In genomic region chr5:154181156-154181555, GRCh38 we compare ENCODE assay signal across 23 cellular contexts. TPM values are rescaled to one million over a fixed set of nuclear protein-coding genes. Genes with fewer than 3 reads are reported as not detected.
DNase-seq lines count a peak whose midpoint lies in the region; ATAC-seq, FAIRE-seq and TF ChIP-seq lines count a peak whose summit lies in the region.
"Had no signal": no experiment of that assay in that cellular context is flagged by ENCODE, and none has a peak within 500 bp of the region (broad histone marks: within the 10 kb centered on the region; RNA-seq: fewer than 3 reads in every experiment).

No MANE protein-coding gene starts in this region.

- H3K9me3 Mint-ChIP-seq in GM23338 = no peaks in the 10 kb centered on the region
- H3K9me3 Mint-ChIP-seq: CD4-positive, CD25-positive, alpha-beta regulatory T cell; CD8-positive, alpha-beta T cell; H9; HFFc6 had no signal

- H3K79me2 ChIP-seq in GM23338 (replicated peaks; ENCODE audit: insufficient read depth) (no peaks in the 10 kb centered on the region), OCI-LY7 (ENCODE audit: insufficient read depth, low read depth, low read length) (no peaks in the 10 kb centered on the region)

- no peak overlapping the region for H3K4me3 Mint-ChIP-seq in GM23338
- H3K4me3 Mint-ChIP-seq: B cell; CD4-positive, CD25-positive, alpha-beta regulatory T cell; CD8-positive, alpha-beta T cell; H9; HFFc6 had no signal

- ATAC-seq in GM23338 (no peak), left colon (peak; percentile 94)
- ATAC-seq: CD8-positive, alpha-beta T cell; GM12878; HCT116 had no signal

- no peak for TF ChIP-seq POLR2A in transverse colon (IDR thresholded peaks at IDR 0.05)

- peak overlapping the region; percentile 52 for H3K4me2 ChIP-seq in GM23338
- H3K4me2 ChIP-seq in OCI-LY7 (ENCODE audit: low read length) = no peak overlapping the region
- H3K4me2 ChIP-seq: BLaER1 had no signal

- BruUV-seq in OCI-LY7 (replicated peaks; lab: Mats Ljungman, UMichigan) = no TSS peak

- H3K36me3 Mint-ChIP-seq in GM23338 (ENCODE audit: low read depth) = no peaks in the 10 kb centered on the region
- H3K36me3 Mint-ChIP-seq: CD8-positive, alpha-beta T cell had no signal

- H3K4me3 ChIP-seq in GM23338 (no peak overlapping the region), transverse colon (no peak overlapping the region), OCI-LY7 (ENCODE audit: low read depth, low read length, poor library complexity, severe bottlenecking) (no peak overlapping the region)
- H3K4me3 ChIP-seq: BLaER1, GM12878, GM23248 had no signal

- TF ChIP-seq EP300 in transverse colon (IDR thresholded peaks at IDR 0.05; ENCODE audit: low read depth) = no peak

- no peaks in the 10 kb centered on the region for H3F3A ChIP-seq in GM23338 (replicated peaks; ENCODE audit: low read depth)

- H3K27ac ChIP-seq in GM23338 (ENCODE audit: low read depth) = no peak overlapping the region
- 0 out of 2 replicates have a peak overlapping the region, but pooled peaks have one; percentile 76 for H3K27ac ChIP-seq in VCaP
- peak overlapping the region; percentile 26 to 62 (median 32) for H3K27ac ChIP-seq in transverse colon
- no peak overlapping the region for H3K27ac ChIP-seq in OCI-LY7 (ENCODE audit: low read depth, low read length, poor library complexity, severe bottlenecking)
- H3K27ac ChIP-seq: BLaER1, C4-2B, GM23248 had no signal

- H2AFZ ChIP-seq in GM23338 = peak overlapping the region; percentile 19; the same call in 1 of the 2 replicates
- no peak overlapping the region for H2AFZ ChIP-seq in OCI-LY7 (ENCODE audit: low read length)

- no peak for TF ChIP-seq CTCF in GM23338 (conservative IDR thresholded peaks at IDR 0.05; ENCODE audit: low read depth in 2 of 2)
- TF ChIP-seq CTCF in VCaP (conservative IDR thresholded peaks at IDR 0.05) = no peak
- no peak for TF ChIP-seq CTCF in transverse colon (IDR thresholded peaks at IDR 0.05)
- no peak for TF ChIP-seq CTCF in OCI-LY7 (conservative IDR thresholded peaks at IDR 0.05; ENCODE audit: low read length)

- H3K9me2 ChIP-seq in GM23338 (ENCODE audit: insufficient read depth) (no peaks in the 10 kb centered on the region), OCI-LY7 (ENCODE audit: insufficient read depth, low read length) (no peaks in the 10 kb centered on the region)

- FAIRE-seq in urothelium cell line (lab: Jason Lieb, UNC) = no peak
- FAIRE-seq: A204.1, GM12878, GM19239 had no signal

- H3K4me1 ChIP-seq in GM23338 (ENCODE audit: insufficient read depth) (peaks cover 12% of the 10 kb centered on the region; the same call in 1 of the 2 replicates), transverse colon (peaks cover 0 to 14% (median 3%) of the 10 kb centered on the region in 4 donors), OCI-LY7 (ENCODE audit: insufficient read depth, low read length, poor library complexity, severe bottlenecking) (no peaks in the 10 kb centered on the region)
- H3K4me1 ChIP-seq: BLaER1, Caco-2 had no signal

- H3K36me3 ChIP-seq in GM23338 (ENCODE audit: insufficient read depth) (no peaks in the 10 kb centered on the region), transverse colon (no peaks in the 10 kb centered on the region), OCI-LY7 (ENCODE audit: insufficient read depth, low read length) (no peaks in the 10 kb centered on the region)
- H3K36me3 ChIP-seq: BLaER1 had no signal

- H3K9me3 ChIP-seq in transverse colon (no peaks in the 10 kb centered on the region), OCI-LY7 (ENCODE audit: low read length) (no peaks in the 10 kb centered on the region)
- H3K9me3 ChIP-seq: BLaER1, Caco-2 had no signal

- H3K4me1 Mint-ChIP-seq in GM23338 = peaks cover 10% of the 10 kb centered on the region

- 57 to 63% methylated on average over 1 of the region's 1 CpG for WGBS in transverse colon (ENCODE audit: low coverage in 1 of 2), 2 donors

- H3K27me3 Mint-ChIP-seq in GM23338 (ENCODE audit: insufficient read depth, low read depth, poor library complexity) = no peaks in the 10 kb centered on the region

- intact Hi-C loops in left colon (cut with DNase I, micrococcal nuclease) (loop anchor here in 1 of 2 donors (5.0 to 10.0 kb wide), 3 partner anchors 109 to 224 kb away; no protein-coding TSS in a partner anchor), transverse colon (cut with DNase I; ENCODE audit: low total_unique reads) (loop anchor here (5.0 kb wide), 1 partner anchor 109 kb away; no protein-coding TSS in a partner anchor), OCI-LY7 (cut with micrococcal nuclease; ENCODE audit: unreplicated experiment) (loop anchor here (2.0 to 5.0 kb wide), 2 partner anchors 206 to 221 kb away; no protein-coding TSS in a partner anchor)

- POLR2A ChIA-PET in OCI-LY7 (lab: Charles Lee) = interaction anchor here (0.6 to 1.2 kb wide), 2 partner anchors 8 to 540 kb away, joined by 3 read pairs; no protein-coding TSS in a partner anchor

- DNase-seq in GM23338 (ENCODE audit: low spot score) = no peak
- DNase-seq in left colon = no peak
- DNase-seq in transverse colon = peak; percentile 43
- no peak for DNase-seq in urothelium cell line (ENCODE audit: low spot score)
- no peak for DNase-seq in OCI-LY7 (ENCODE audit: low spot score)
- DNase-seq in iPS-NIHi11 (ENCODE audit: low spot score) = no peak
- DNase-seq: Caco-2; CD4-positive, CD25-positive, alpha-beta regulatory T cell; CD8-positive, alpha-beta T cell; DMS79; EL; GDM1; GM23248; H9; HFFc6 had no signal

- CTCF ChIA-PET in OCI-LY7 (lab: Charles Lee; ENCODE audit: unreplicated experiment) = interaction anchor here (1.3 kb wide), 1 partner anchor 8 kb away, joined by 4 read pairs; no protein-coding TSS in a partner anchor

- H3K27me3 ChIP-seq in GM23338 (ENCODE audit: insufficient read depth) = no peaks in the 10 kb centered on the region
- H3K27me3 ChIP-seq in transverse colon = no peaks in the 10 kb centered on the region
- H3K27me3 ChIP-seq: BLaER1 had no signal

- in situ Hi-C loops in transverse colon (cut with MboI; ENCODE audit: low pct_ligation_motif_present in 1 of 4, low pct_unique_long_range_greater_than_20kb in 1 of 4, low sequenced_read_pairs in 3 of 4) = loop anchor here in 3 of 4 donors (10.0 to 25.0 kb wide), 4 partner anchors 96 to 231 kb away; no protein-coding TSS in a partner anchor

- H3K27ac Mint-ChIP-seq in GM23338 = no peak overlapping the region
- H3K27ac Mint-ChIP-seq: B cell; CD4-positive, CD25-positive, alpha-beta regulatory T cell; CD8-positive, alpha-beta T cell; H9; HFFc6 had no signal

- H4K20me1 ChIP-seq in GM23338 (replicated peaks; ENCODE audit: insufficient read depth) = no peaks in the 10 kb centered on the region
- H4K20me1 ChIP-seq in OCI-LY7 (ENCODE audit: insufficient read depth, low read length) = no peaks in the 10 kb centered on the region
- H4K20me1 ChIP-seq: BLaER1 had no signal

TF ChIP-seq in GM23338, 12 proteins besides CTCF, POLR2A, EP300 and RAD21:
- no peak for TF ChIP-seq ETS1 (IDR thresholded peaks at IDR 0.05)

RNA-seq across cellular contexts. Expression of gene GALNT10, which starts 9.4 kb away (rescaled TPM):
- 9.4 and 12.9 TPM in 2 replicates for total RNA-seq in GM23338 (2014; rRNA removed; shearing (Covaris generic))
- polyA plus RNA-seq in GM23338 (2016; fragmentation: Nextera tagmentation; extraction: Ambion mirVana) = 2.6 and 3.2 TPM in 2 replicates
- total RNA-seq in left colon = 10 to 100 TPM; 48.3 to 52.6 TPM
- total RNA-seq in transverse colon = 100 to 1,000 TPM in 1 of 4 donors, 10 to 100 TPM in 3; 18.7 to 142 (median 39.3) TPM
- total RNA-seq in OCI-LY7 (2014; rRNA removed; shearing (Covaris generic)) = 6.6 and 7.3 TPM in 2 replicates
- total RNA-seq in OCI-LY7 (2022) = 16.3 and 20.6 TPM in 2 replicates

Comparison
In these comparisons a context has a peak if more than half of its experiments do, and no peak if none do; other contexts are left out.
1. H3K27ac ChIP-seq: peak in VCaP (single experiment) and transverse colon (4 of 4); none in GM23338 (single experiment) and OCI-LY7 (single experiment).